17 cellular contexts compared by ENCODE assay signal in the genomic region with DNA sequence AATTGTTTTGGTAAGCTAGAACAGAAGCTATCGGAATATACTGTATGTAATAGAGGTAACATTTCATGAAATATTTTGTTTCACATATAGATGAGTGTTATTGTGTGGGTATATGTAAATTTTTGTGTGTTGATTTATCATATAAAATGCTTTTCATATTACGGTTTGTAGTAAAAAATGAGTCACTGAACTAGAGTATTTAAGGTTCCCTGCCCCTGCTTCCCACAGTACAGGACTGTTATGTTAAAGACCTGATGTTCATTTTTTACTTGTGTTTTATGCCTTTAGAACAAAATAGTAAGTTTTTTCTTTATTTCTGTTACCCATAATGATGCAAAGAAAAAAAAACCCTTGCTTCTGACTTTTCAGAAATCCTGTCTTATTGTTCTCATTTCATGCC.
DNase-seq lines count a peak whose midpoint lies in the region; TF ChIP-seq lines count a peak whose summit lies in the region.
"Had no signal": no experiment of that assay in that cellular context is flagged by ENCODE, and none has a peak within 500 bp of the region (broad histone marks: within the 10 kb centered on the region; RNA-seq: fewer than 3 reads in every experiment).

No MANE protein-coding gene starts in this region.

- H3K4me1 ChIP-seq in esophagus muscularis mucosa (peaks cover 27 to 49% (median 42%) of the 10 kb centered on the region in 4 donors), skeletal muscle satellite cell (ENCODE audit: control insufficient read depth, insufficient read depth, low read length) (peaks cover 27% of the 10 kb centered on the region), adrenal gland (replicated peaks in 1 of 2) (peaks cover 0 to 4% of the 10 kb centered on the region in 2 donors)

- 91% methylated on average over 2 of the region's 2 CpGs for WGBS in esophagus muscularis mucosa
- 86 to 92% (median 89%) methylated on average over 2 of the region's 2 CpGs for WGBS in adrenal gland, 4 donors

- TF ChIP-seq CTCF in VCaP (conservative IDR thresholded peaks at IDR 0.05), result no peak
- no peak for TF ChIP-seq CTCF in esophagus muscularis mucosa (IDR thresholded peaks at IDR 0.05)
- no peak for TF ChIP-seq CTCF in adrenal gland (IDR thresholded peaks at IDR 0.05)

- TF ChIP-seq EP300 in esophagus muscularis mucosa (IDR thresholded peaks at IDR 0.05), result no peak

- intact Hi-C loops in esophagus muscularis mucosa (cut with DNase I), result no loop called here
- intact Hi-C loops in adrenal gland (cut with DNase I), result no loop called here

- TF ChIP-seq POLR2A in esophagus muscularis mucosa (IDR thresholded peaks at IDR 0.05; ENCODE audit: low read depth), result no peak
- no peak for TF ChIP-seq POLR2A in adrenal gland (IDR thresholded peaks at IDR 0.05)

- no peak overlapping the region for H3K9ac ChIP-seq in skeletal muscle satellite cell (ENCODE audit: low read depth, low read length)

- H3K36me3 ChIP-seq in esophagus muscularis mucosa, result no peaks in the 10 kb centered on the region
- H3K36me3 ChIP-seq in skeletal muscle satellite cell (ENCODE audit: insufficient read depth, low read length), result no peaks in the 10 kb centered on the region
- H3K36me3 ChIP-seq in adrenal gland (replicated peaks in 1 of 2), result no peaks in the 10 kb centered on the region
- H3K36me3 ChIP-seq: SJSA1 had no signal

- H3K27ac ChIP-seq in VCaP (peak overlapping the region; percentile 85; the same call in 1 of the 2 replicates), esophagus muscularis mucosa (replicated peaks in 1 of 4) (peak overlapping the region in 3 of 4 donors; percentile 58 to 66 (median 66)), adrenal gland (no peak overlapping the region)
- H3K27ac ChIP-seq: A549, SJSA1 had no signal

- DNase-seq in ELR (ENCODE audit: low read depth), result peak; percentile 41
- no peak for DNase-seq in esophagus muscularis mucosa (ENCODE audit: extremely low spot score)
- DNase-seq in adrenal gland, result no peak
- no peak for DNase-seq in NCI-H226
- no peak for DNase-seq in NK-92 (lab: John Stamatoyannopoulos, UW; ENCODE audit: unreplicated experiment)
- DNase-seq: CD4-positive, alpha-beta T cell; DND-41; NCI-H1105; NCI-H2029 treated with DMSO at 0.1 percent for 48 hours; NCI-H345; NCI-H524; NCI-H774 had no signal

- peaks cover 0 to 6% (median 0%) of the 10 kb centered on the region in 4 donors for H3K9me3 ChIP-seq in esophagus muscularis mucosa
- no peaks in the 10 kb centered on the region for H3K9me3 ChIP-seq in skeletal muscle satellite cell (replicated peaks; ENCODE audit: low read length)
- no peaks in the 10 kb centered on the region for H3K9me3 ChIP-seq in adrenal gland (replicated peaks in 1 of 3)
- H3K9me3 ChIP-seq: SJSA1 had no signal

- peak overlapping the region; percentile 40 for H3K4me2 ChIP-seq in skeletal muscle satellite cell (ENCODE audit: low read length)
- H3K4me2 ChIP-seq: GM23338 had no signal

- H3K4me3 ChIP-seq in esophagus muscularis mucosa, result no peak overlapping the region
- no peak overlapping the region for H3K4me3 ChIP-seq in skeletal muscle satellite cell (ENCODE audit: low read length)
- no peak overlapping the region for H3K4me3 ChIP-seq in adrenal gland
- H3K4me3 ChIP-seq: A549, GM23338, SJSA1 had no signal

- H3K27me3 ChIP-seq in esophagus muscularis mucosa, result no peaks in the 10 kb centered on the region
- H3K27me3 ChIP-seq in skeletal muscle satellite cell (ENCODE audit: control insufficient read depth, insufficient read depth, low read length), result no peaks in the 10 kb centered on the region
- no peaks in the 10 kb centered on the region for H3K27me3 ChIP-seq in adrenal gland
- H3K27me3 ChIP-seq: SJSA1 had no signal

Comparison
In these comparisons a context has a peak if more than half of its experiments do, and no peak if none do; other contexts are left out.
1. H3K27ac ChIP-seq: peak in VCaP (single experiment) and esophagus muscularis mucosa (3 of 4); none in adrenal gland (0 of 5).